9 cellular contexts compared by ENCODE assay signal in the genomic region with DNA sequence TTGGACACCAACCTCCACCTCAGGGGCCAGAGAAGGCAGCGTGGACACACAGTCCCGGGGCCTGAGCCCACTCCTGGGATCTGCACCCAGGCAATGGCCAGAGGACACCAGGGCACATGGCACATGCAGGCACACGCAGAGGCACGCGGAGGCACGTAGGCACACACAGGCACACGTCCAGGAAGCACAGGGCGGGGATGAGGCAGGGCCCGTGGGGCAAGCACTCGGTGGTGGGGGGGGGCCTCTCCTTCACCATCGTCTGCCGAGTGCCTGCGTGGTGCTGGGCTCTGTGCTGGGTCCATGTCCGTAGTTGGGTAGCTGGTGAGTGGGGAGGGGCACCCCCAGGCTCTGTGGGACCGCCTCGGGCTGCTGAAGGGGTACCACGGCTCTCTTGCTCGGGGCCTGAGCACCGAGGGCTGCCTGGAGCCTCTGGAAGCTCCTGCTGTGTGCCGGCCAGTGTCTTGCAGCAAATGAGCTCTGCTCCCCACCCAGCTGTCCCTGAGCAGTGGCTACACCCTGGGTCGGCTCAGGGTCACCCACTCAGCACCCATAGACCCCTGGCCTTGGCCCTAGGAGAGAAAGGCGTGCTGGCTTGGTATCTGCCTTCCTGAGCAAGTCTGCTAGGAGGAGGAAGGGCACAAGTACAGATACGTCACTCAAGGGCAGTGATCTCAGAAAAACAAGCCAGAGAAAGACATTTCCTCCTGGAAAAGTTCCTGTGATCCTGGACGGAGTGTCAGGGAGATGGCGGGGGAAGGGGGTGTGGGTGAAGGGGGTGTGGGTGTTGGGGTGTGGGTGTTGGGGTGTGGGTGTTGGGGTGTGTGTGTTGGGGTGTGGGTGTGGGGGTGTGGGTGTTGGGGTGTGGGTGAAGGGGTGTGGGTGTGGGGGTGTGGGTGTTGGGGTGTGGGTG. TPM values are rescaled to one million over a fixed set of nuclear protein-coding genes. Genes with fewer than 3 reads are reported as not detected.
DNase-seq lines count a peak whose midpoint lies in the region; ATAC-seq and FAIRE-seq lines count a peak whose summit lies in the region.
"Had no signal": no experiment of that assay in that cellular context is flagged by ENCODE, and none has a peak within 500 bp of the region (broad histone marks: within the 10 kb centered on the region; RNA-seq: fewer than 3 reads in every experiment).

No MANE protein-coding gene starts in this region.

- H3K27me3 Mint-ChIP-seq in activated CD4-positive, alpha-beta T cell treated with anti-CD3 and anti-CD28 coated beads, Interleukin-2, amount 10 ng/mL, durations not matched to agents 7 days and 5 days, result no peaks in the 10 kb centered on the region

- CTCF ChIA-PET in activated CD4-positive, alpha-beta T cell treated with anti-CD3 and anti-CD28 coated beads, Interleukin-2, amount 10 ng/mL, durations not matched to agents 7 days and 5 days (lab: Charles Lee), result interaction anchor here (0.5 kb wide), 1 partner anchor 1986 kb away, joined by 3 read pairs; no protein-coding TSS in a partner anchor

- FAIRE-seq in HTR-8/SVneo (lab: Jason Lieb, UNC), result peak; percentile 100

- POLR2A ChIA-PET in activated CD4-positive, alpha-beta T cell treated with anti-CD3 and anti-CD28 coated beads, Interleukin-2, amount 10 ng/mL, durations not matched to agents 7 days and 5 days (lab: Charles Lee), result no interaction called here

- H3K4me3 Mint-ChIP-seq in activated CD4-positive, alpha-beta T cell treated with anti-CD3 and anti-CD28 coated beads, Interleukin-2, amount 10 ng/mL, durations not matched to agents 7 days and 5 days, result no peak overlapping the region
- H3K4me3 Mint-ChIP-seq: dendritic cell treated with granulocyte-macrophage colony-stimulating factor and Interleukin-4, amounts not matched to agents 40 ng/mL and 50 ng/mL, for 4 days had no signal

- H3K4me1 Mint-ChIP-seq in activated CD4-positive, alpha-beta T cell treated with anti-CD3 and anti-CD28 coated beads, Interleukin-2, amount 10 ng/mL, durations not matched to agents 7 days and 5 days, result no peaks in the 10 kb centered on the region

- peaks cover 2% of the 10 kb centered on the region for H3K9me3 Mint-ChIP-seq in activated CD4-positive, alpha-beta T cell treated with anti-CD3 and anti-CD28 coated beads, Interleukin-2, amount 10 ng/mL, durations not matched to agents 7 days and 5 days
- H3K9me3 Mint-ChIP-seq: dendritic cell treated with granulocyte-macrophage colony-stimulating factor and Interleukin-4, amounts not matched to agents 40 ng/mL and 50 ng/mL, for 4 days had no signal

- ATAC-seq in GM18858 (IDR thresholded peaks at IDR 0.05; ENCODE audit: unreplicated experiment) (no peak), HG02973 (IDR thresholded peaks at IDR 0.05; ENCODE audit: unreplicated experiment) (no peak), GM21515 (IDR thresholded peaks at IDR 0.05; ENCODE audit: unreplicated experiment) (no peak)

- peaks cover 3% of the 10 kb centered on the region for H3K36me3 Mint-ChIP-seq in activated CD4-positive, alpha-beta T cell treated with anti-CD3 and anti-CD28 coated beads, Interleukin-2, amount 10 ng/mL, durations not matched to agents 7 days and 5 days (ENCODE audit: low read depth)

- DNase-seq in HTR-8/SVneo (ENCODE audit: insufficient read length, low spot score) (no peak), fibroblast of peridontal ligament (ENCODE audit: extremely low read depth) (peak; percentile 17), pulmonary artery endothelial cell (ENCODE audit: low read depth, low spot score) (peak; percentile 36), HCEC 1CT (no peak)
- DNase-seq in activated CD4-positive, alpha-beta T cell treated with anti-CD3 and anti-CD28 coated beads, Interleukin-2, amount 10 ng/mL, durations not matched to agents 7 days and 5 days, result no peak

- peak overlapping the region; percentile 77 for H3K27ac Mint-ChIP-seq in activated CD4-positive, alpha-beta T cell treated with anti-CD3 and anti-CD28 coated beads, Interleukin-2, amount 10 ng/mL, durations not matched to agents 7 days and 5 days
- H3K27ac Mint-ChIP-seq: dendritic cell treated with granulocyte-macrophage colony-stimulating factor and Interleukin-4, amounts not matched to agents 40 ng/mL and 50 ng/mL, for 4 days had no signal

RNA-seq across cellular contexts. Expression of gene RTP5, which starts 26.5 kb away (rescaled TPM):
- total RNA-seq in activated CD4-positive, alpha-beta T cell treated with anti-CD3 and anti-CD28 coated beads, Interleukin-2, amount 10 ng/mL, durations not matched to agents 7 days and 5 days, result not detected
- total RNA-seq in pulmonary artery endothelial cell, result not detected in 2 replicates

RNA-seq across cellular contexts. Expression of gene PDCD1, which starts 37.3 kb away (rescaled TPM):
- total RNA-seq in activated CD4-positive, alpha-beta T cell treated with anti-CD3 and anti-CD28 coated beads, Interleukin-2, amount 10 ng/mL, durations not matched to agents 7 days and 5 days, result 1 to 10 TPM; 4.7 to 4.9 TPM
- total RNA-seq in pulmonary artery endothelial cell, result not detected in 2 replicates

Comparison
In these comparisons a context has a peak if more than half of its experiments do, and no peak if none do; other contexts are left out.
1. DNase-seq: peak in fibroblast of peridontal ligament (single experiment) and pulmonary artery endothelial cell (single experiment); none in HTR-8/SVneo (single experiment), activated CD4-positive, alpha-beta T cell treated with anti-CD3 and anti-CD28 coated beads, Interleukin-2, amount 10 ng/mL, durations not matched to agents 7 days and 5 days (single experiment) and HCEC 1CT (single experiment).